8 cellular contexts compared by ENCODE assay signal in the genomic region with DNA sequence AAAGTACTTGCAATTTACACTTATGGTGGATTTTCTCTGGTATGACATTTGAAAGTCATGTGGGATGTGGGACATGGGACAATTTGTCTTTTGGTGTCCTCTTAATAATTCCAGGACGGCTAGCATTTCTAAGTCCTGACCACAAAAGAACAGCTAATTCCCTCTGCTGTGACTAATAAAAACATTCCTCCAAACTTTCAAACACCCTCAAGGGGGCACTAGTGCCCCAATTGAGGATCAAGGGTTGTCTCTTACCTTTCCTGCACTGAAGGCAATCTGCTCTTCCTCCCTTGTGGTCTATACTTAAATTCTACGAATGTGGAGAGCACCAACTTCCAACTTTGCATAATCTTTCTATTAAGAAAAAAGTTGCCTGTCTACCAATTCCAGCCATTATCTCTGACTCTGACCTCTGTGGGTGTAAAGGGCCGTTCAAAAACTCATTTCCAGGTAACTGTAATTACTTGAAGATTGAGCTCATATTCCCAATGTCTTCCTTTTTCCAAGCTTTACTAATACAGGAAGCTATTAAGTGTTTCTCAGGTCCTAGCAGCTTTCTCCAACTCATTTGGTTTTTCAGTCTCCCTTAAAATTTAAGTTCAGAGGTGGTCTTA.
DNase-seq lines count a peak whose midpoint lies in the region; ATAC-seq, FAIRE-seq and TF ChIP-seq lines count a peak whose summit lies in the region.

No MANE protein-coding gene starts in this region.

- peaks cover 1% of the 10 kb centered on the region for H3K9me3 ChIP-seq in small intestine (ENCODE audit: control insufficient read depth, low read depth)

- peaks cover 0 to 3% of the 10 kb centered on the region in 2 donors for H3K4me1 ChIP-seq in small intestine (ENCODE audit: control insufficient read depth in 2 of 2, insufficient read depth in 1 of 2, low read depth in 1 of 2, low read length in 1 of 2)

- H3K9me3 Mint-ChIP-seq in activated T-helper 17 cell treated with anti-CD3 and anti-CD28 coated beads, Interleukin-2, amount 50 U/mL, for 72 hours = peaks cover 4% of the 10 kb centered on the region
- H3K9me3 Mint-ChIP-seq in glutamatergic neuron (ENCODE audit: unreplicated experiment) = peaks cover 2% of the 10 kb centered on the region

- H3K36me3 ChIP-seq in small intestine (ENCODE audit: control insufficient read depth in 2 of 2, insufficient read depth in 2 of 2, low read length in 2 of 2) = no peaks in the 10 kb centered on the region

- no peak overlapping the region for H3K27ac ChIP-seq in small intestine (ENCODE audit: low read depth in 1 of 2, low read length in 1 of 2)

- WGBS in small intestine, 3 donors = 24 to 36% (median 24%) methylated on average over 3 of the region's 3 CpGs

- H3K27ac Mint-ChIP-seq in activated T-helper 17 cell treated with anti-CD3 and anti-CD28 coated beads, Interleukin-2, amount 50 U/mL, for 72 hours = no peak overlapping the region
- H3K27ac Mint-ChIP-seq in glutamatergic neuron (ENCODE audit: unreplicated experiment) = no peak overlapping the region

- ATAC-seq in GM18858 (IDR thresholded peaks at IDR 0.05; ENCODE audit: unreplicated experiment) = peak; percentile 79
- ATAC-seq in HG03064 (IDR thresholded peaks at IDR 0.05; ENCODE audit: low read depth, unreplicated experiment) = peak; percentile 68
- ATAC-seq in activated T-helper 17 cell treated with anti-CD3 and anti-CD28 coated beads, Interleukin-2, amount 50 U/mL, for 72 hours (replicated peaks) = peak; percentile 78

- no peaks in the 10 kb centered on the region for H3K36me3 Mint-ChIP-seq in activated T-helper 17 cell treated with anti-CD3 and anti-CD28 coated beads, Interleukin-2, amount 50 U/mL, for 72 hours (ENCODE audit: low read depth)
- peaks cover 10% of the 10 kb centered on the region for H3K36me3 Mint-ChIP-seq in glutamatergic neuron (ENCODE audit: unreplicated experiment)

- DNase-seq in AML-193 (lab: John Stamatoyannopoulos, UW) = peak; percentile 69 to 70
- peak; percentile 50 for DNase-seq in NOMO-1 treated with dmso at 0.1 percent for 144 hours (lab: John Stamatoyannopoulos, UW; ENCODE audit: unreplicated experiment)
- DNase-seq in glutamatergic neuron = no peak
- DNase-seq in small intestine = peak; percentile 68
- no peak for DNase-seq in NCI-H1048 (lab: John Stamatoyannopoulos, UW)

- H3K4me1 Mint-ChIP-seq in activated T-helper 17 cell treated with anti-CD3 and anti-CD28 coated beads, Interleukin-2, amount 50 U/mL, for 72 hours = peaks cover 6% of the 10 kb centered on the region
- peaks cover 1% of the 10 kb centered on the region for H3K4me1 Mint-ChIP-seq in glutamatergic neuron (ENCODE audit: low read depth, unreplicated experiment)

- H3K27me3 Mint-ChIP-seq in activated T-helper 17 cell treated with anti-CD3 and anti-CD28 coated beads, Interleukin-2, amount 50 U/mL, for 72 hours = peaks cover 3% of the 10 kb centered on the region
- H3K27me3 Mint-ChIP-seq in glutamatergic neuron (ENCODE audit: unreplicated experiment) = no peaks in the 10 kb centered on the region

- no peak for FAIRE-seq in small intestine (lab: Jason Lieb, UNC)

- no peaks in the 10 kb centered on the region for H3K27me3 ChIP-seq in small intestine (ENCODE audit: control insufficient read depth in 2 of 2, insufficient read depth in 2 of 2, low read length in 2 of 2)

- peak; percentile 39 for TF ChIP-seq CTCF in glutamatergic neuron (IDR thresholded peaks at IDR 0.05; ENCODE audit: partially characterized antibody, unreplicated experiment)

- H3K4me3 Mint-ChIP-seq in activated T-helper 17 cell treated with anti-CD3 and anti-CD28 coated beads, Interleukin-2, amount 50 U/mL, for 72 hours = peak overlapping the region; percentile 23
- H3K4me3 Mint-ChIP-seq in glutamatergic neuron (ENCODE audit: unreplicated experiment) = no peak overlapping the region

- no peak overlapping the region for H3K4me3 ChIP-seq in small intestine (ENCODE audit: low read depth in 1 of 2, low read length in 2 of 2)

Comparison
In these comparisons a context has a peak if more than half of its experiments do, and no peak if none do; other contexts are left out.
1. DNase-seq: peak in AML-193 (2 of 2), NOMO-1 treated with dmso at 0.1 percent for 144 hours (single experiment) and small intestine (single experiment); none in glutamatergic neuron (single experiment) and NCI-H1048 (single experiment).
2. Peak in every context shown above with its lines, with median percentiles within 50 percentile points of each other: ATAC-seq.